In the genomic region with DNA sequence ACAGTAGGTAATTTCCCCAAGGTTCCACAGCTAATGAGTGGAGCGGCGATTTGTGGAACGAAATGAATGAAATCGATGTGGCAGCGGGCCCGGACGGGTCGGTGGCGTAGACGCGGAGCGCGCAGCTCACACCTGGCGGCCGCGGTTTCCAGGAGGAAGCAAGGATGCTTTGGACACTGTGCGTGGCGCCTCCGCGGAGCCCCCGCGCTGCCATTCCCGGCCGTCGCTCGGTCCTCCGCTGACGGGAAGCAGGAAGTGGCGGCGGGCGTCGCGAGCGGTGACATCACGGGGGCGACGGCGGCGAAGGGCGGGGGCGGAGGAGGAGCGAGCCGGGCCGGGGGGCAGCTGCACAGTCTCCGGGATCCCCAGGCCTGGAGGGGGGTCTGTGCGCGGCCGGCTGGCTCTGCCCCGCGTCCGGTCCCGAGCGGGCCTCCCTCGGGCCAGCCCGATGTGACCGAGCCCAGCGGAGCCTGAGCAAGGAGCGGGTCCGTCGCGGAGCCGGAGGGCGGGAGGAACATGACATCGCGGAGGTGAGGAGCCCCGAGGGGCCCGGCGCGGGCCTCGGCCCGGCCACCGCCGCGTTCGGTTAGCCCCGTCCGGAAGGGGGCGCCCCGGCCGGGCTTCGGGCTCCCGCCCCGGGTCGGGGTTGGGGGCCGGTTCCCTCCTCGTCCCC, we compare ENCODE assay signal across 1 cellular context.
TF ChIP-seq lines count a peak whose summit lies in the region.

PTPN11 (plus strand) TSS at position 352 of the 673 bp plus-strand sequence; CDS start at position 517, 165 bp downstream.

TF ChIP-seq in HepG2, 621 proteins besides CTCF, POLR2A, EP300 and RAD21 (continued from another document and continues in another):
- TF ChIP-seq SOX5 (CRISPR knock-in tag; IDR thresholded peaks at IDR 0.05; ENCODE audit: borderline replicate concordance) (peak; percentile 38; the same call in 1 of the 2 replicates), MIER2 (CRISPR knock-in tag; IDR thresholded peaks at IDR 0.05) (no peak), HMG20B (CRISPR knock-in tag; conservative IDR thresholded peaks at IDR 0.05) (no peak), SSRP1 (CRISPR knock-in tag; IDR thresholded peaks at IDR 0.05) (no peak), ZFP90 (CRISPR knock-in tag; IDR thresholded peaks at IDR 0.05; ENCODE audit: borderline replicate concordance) (0 out of 2 replicates have a peak, but pooled peaks have one; percentile 30), ZIK1 (CRISPR knock-in tag; IDR thresholded peaks at IDR 0.05; ENCODE audit: borderline replicate concordance, low read depth) (peak; percentile 80; the same call in 1 of the 2 replicates), SMYD3 (CRISPR knock-in tag; IDR thresholded peaks at IDR 0.05) (no peak), ZNF879 (CRISPR knock-in tag; IDR thresholded peaks at IDR 0.05) (no peak), ZNF224 (CRISPR knock-in tag; IDR thresholded peaks at IDR 0.05) (peak; percentile 88; the same call in 1 of the 2 replicates), IKZF4 (CRISPR knock-in tag; IDR thresholded peaks at IDR 0.05; ENCODE audit: borderline replicate concordance, low read depth, not compliant biosample characterization) (no peak), MLLT10 (CRISPR knock-in tag; IDR thresholded peaks at IDR 0.05) (no peak), YY1 (IDR thresholded peaks at IDR 0.05; ENCODE audit: insufficient read depth, insufficient replicate concordance, low read depth, low read length) (peak; percentile 88), ZNF746 (CRISPR knock-in tag; IDR thresholded peaks at IDR 0.05) (peak; percentile 23; the same call in 1 of the 2 replicates), AGO1 (IDR thresholded peaks at IDR 0.05; ENCODE audit: low read depth, low read length, poor library complexity, severe bottlenecking) (no peak), ZNF501 (CRISPR knock-in tag; IDR thresholded peaks at IDR 0.05) (peak; percentile 83), NR2C2 (CRISPR knock-in tag; IDR thresholded peaks at IDR 0.05; ENCODE audit: borderline replicate concordance) (peak; percentile 75; the same call in 1 of the 2 replicates), PBX2 (CRISPR knock-in tag; IDR thresholded peaks at IDR 0.05) (no peak), MEIS2 (CRISPR knock-in tag; IDR thresholded peaks at IDR 0.05) (peak; percentile 29; the same call in 1 of the 2 replicates), HMG20A (CRISPR knock-in tag; IDR thresholded peaks at IDR 0.05; ENCODE audit: borderline replicate concordance) (0 out of 2 replicates have a peak, but pooled peaks have one; percentile 15), ZNF7 (CRISPR knock-in tag; IDR thresholded peaks at IDR 0.05) (no peak), ZNF225 (CRISPR knock-in tag; IDR thresholded peaks at IDR 0.05) (peak; percentile 16; the same call in 1 of the 2 replicates), ZBTB37 (CRISPR knock-in tag; IDR thresholded peaks at IDR 0.05) (no peak), ZNF253 (CRISPR knock-in tag; IDR thresholded peaks at IDR 0.05; ENCODE audit: borderline replicate concordance) (no peak), HIVEP1 (CRISPR knock-in tag; IDR thresholded peaks at IDR 0.05) (no peak), GFI1 (CRISPR knock-in tag; IDR thresholded peaks at IDR 0.05; ENCODE audit: borderline replicate concordance) (peak; percentile 58; the same call in 1 of the 2 replicates), TBX3 (IDR thresholded peaks at IDR 0.05; ENCODE audit: borderline replicate concordance) (peak; percentile 41; the same call in 1 of the 2 replicates), ZSCAN29 (CRISPR knock-in tag; conservative IDR thresholded peaks at IDR 0.05) (peak; percentile 89), E2F2 (CRISPR knock-in tag; IDR thresholded peaks at IDR 0.05; ENCODE audit: borderline replicate concordance) (no peak), TRIM22 (IDR thresholded peaks at IDR 0.05) (no peak), SRSF1 (optimal IDR thresholded peaks at IDR 0.05; ENCODE audit: low read depth, low read length) (peak; percentile 98), MBNL3 (CRISPR knock-in tag; conservative IDR thresholded peaks at IDR 0.05) (no peak), SOX13 (IDR thresholded peaks at IDR 0.05) (no peak), SOX13 (CRISPR knock-in tag; conservative IDR thresholded peaks at IDR 0.05 in 1 of 2, IDR thresholded peaks at IDR 0.05 in 1 of 2) (peak in 1 of 2 experiments; percentile 32; a peak in 1 of 4 replicates), ZNF781 (CRISPR knock-in tag; IDR thresholded peaks at IDR 0.05; ENCODE audit: borderline replicate concordance, not compliant biosample characterization) (peak; percentile 46), ZFP91 (CRISPR knock-in tag; IDR thresholded peaks at IDR 0.05; ENCODE audit: borderline replicate concordance) (peak; percentile 85; the same call in 1 of the 2 replicates), DNMT3B (CRISPR knock-in tag; conservative IDR thresholded peaks at IDR 0.05) (no peak), ZNF567 (CRISPR knock-in tag; IDR thresholded peaks at IDR 0.05; ENCODE audit: borderline replicate concordance) (no peak; the same call in 1 of the 2 replicates), ZSCAN21 (CRISPR knock-in tag; IDR thresholded peaks at IDR 0.05; ENCODE audit: borderline replicate concordance) (peak; percentile 86)
- TF ChIP-seq, protein P1, sequence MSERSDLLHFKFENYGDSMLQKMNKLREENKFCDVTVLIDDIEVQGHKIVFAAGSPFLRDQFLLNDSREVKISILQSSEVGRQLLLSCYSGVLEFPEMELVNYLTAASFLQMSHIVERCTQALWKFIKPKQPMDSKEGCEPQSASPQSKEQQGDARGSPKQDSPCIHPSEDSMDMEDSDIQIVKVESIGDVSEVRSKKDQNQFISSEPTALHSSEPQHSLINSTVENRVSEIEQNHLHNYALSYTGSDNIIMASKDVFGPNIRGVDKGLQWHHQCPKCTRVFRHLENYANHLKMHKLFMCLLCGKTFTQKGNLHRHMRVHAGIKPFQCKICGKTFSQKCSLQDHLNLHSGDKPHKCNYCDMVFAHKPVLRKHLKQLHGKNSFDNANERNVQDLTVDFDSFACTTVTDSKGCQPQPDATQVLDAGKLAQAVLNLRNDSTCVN (CRISPR knock-in tag; IDR thresholded peaks at IDR 0.05; ENCODE audit: borderline replicate concordance) = 0 out of 2 replicates have a peak, but pooled peaks have one; percentile 74
- TF ChIP-seq, protein P2, sequence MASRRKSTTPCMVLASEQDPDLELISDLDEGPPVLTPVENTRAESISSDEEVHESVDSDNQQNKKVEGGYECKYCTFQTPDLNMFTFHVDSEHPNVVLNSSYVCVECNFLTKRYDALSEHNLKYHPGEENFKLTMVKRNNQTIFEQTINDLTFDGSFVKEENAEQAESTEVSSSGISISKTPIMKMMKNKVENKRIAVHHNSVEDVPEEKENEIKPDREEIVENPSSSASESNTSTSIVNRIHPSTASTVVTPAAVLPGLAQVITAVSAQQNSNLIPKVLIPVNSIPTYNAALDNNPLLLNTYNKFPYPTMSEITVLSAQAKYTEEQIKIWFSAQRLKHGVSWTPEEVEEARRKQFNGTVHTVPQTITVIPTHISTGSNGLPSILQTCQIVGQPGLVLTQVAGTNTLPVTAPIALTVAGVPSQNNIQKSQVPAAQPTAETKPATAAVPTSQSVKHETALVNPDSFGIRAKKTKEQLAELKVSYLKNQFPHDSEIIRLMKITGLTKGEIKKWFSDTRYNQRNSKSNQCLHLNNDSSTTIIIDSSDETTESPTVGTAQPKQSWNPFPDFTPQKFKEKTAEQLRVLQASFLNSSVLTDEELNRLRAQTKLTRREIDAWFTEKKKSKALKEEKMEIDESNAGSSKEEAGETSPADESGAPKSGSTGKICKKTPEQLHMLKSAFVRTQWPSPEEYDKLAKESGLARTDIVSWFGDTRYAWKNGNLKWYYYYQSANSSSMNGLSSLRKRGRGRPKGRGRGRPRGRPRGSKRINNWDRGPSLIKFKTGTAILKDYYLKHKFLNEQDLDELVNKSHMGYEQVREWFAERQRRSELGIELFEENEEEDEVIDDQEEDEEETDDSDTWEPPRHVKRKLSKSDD (CRISPR knock-in tag; IDR thresholded peaks at IDR 0.05; ENCODE audit: low read depth) = 0 out of 2 replicates have a peak, but pooled peaks have one; percentile 75
- TF ChIP-seq, protein P3, sequence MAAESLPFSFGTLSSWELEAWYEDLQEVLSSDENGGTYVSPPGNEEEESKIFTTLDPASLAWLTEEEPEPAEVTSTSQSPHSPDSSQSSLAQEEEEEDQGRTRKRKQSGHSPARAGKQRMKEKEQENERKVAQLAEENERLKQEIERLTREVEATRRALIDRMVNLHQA (CRISPR knock-in tag; IDR thresholded peaks at IDR 0.05) = no peak
- TF ChIP-seq, protein P4, sequence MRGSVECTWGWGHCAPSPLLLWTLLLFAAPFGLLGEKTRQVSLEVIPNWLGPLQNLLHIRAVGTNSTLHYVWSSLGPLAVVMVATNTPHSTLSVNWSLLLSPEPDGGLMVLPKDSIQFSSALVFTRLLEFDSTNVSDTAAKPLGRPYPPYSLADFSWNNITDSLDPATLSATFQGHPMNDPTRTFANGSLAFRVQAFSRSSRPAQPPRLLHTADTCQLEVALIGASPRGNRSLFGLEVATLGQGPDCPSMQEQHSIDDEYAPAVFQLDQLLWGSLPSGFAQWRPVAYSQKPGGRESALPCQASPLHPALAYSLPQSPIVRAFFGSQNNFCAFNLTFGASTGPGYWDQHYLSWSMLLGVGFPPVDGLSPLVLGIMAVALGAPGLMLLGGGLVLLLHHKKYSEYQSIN (CRISPR knock-in tag; IDR thresholded peaks at IDR 0.05; ENCODE audit: borderline replicate concordance) = no peak
- TF ChIP-seq, protein P5, sequence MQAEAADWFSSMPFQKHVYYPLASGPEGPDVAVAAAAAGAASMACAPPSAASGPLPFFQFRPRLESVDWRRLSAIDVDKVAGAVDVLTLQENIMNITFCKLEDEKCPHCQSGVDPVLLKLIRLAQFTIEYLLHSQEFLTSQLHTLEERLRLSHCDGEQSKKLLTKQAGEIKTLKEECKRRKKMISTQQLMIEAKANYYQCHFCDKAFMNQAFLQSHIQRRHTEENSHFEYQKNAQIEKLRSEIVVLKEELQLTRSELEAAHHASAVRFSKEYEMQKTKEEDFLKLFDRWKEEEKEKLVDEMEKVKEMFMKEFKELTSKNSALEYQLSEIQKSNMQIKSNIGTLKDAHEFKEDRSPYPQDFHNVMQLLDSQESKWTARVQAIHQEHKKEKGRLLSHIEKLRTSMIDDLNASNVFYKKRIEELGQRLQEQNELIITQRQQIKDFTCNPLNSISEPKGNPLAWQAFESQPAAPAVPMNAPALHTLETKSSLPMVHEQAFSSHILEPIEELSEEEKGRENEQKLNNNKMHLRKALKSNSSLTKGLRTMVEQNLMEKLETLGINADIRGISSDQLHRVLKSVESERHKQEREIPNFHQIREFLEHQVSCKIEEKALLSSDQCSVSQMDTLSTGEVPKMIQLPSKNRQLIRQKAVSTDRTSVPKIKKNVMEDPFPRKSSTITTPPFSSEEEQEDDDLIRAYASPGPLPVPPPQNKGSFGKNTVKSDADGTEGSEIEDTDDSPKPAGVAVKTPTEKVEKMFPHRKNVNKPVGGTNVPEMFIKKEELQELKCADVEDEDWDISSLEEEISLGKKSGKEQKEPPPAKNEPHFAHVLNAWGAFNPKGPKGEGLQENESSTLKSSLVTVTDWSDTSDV (CRISPR knock-in tag; IDR thresholded peaks at IDR 0.05) = 0 out of 2 replicates have a peak, but pooled peaks have one; percentile 75
